ENCODE assay signal across 26 cellular contexts in genomic region chr20:59416916-59417315, GRCh38.
"Had no signal": no experiment of that assay in that cellular context is flagged by ENCODE, and none has a peak within 500 bp of the region (broad histone marks: within the 10 kb centered on the region; RNA-seq: fewer than 3 reads in every experiment).

No MANE protein-coding gene starts in this region.

- H3K27ac ChIP-seq: stomach, suprapubic skin, testis, thoracic aorta, thyroid gland, tibial artery, tibial nerve, transverse colon, upper lobe of left lung, upper lobe of right lung, uterus, vagina had no signal

- H3K36me3 ChIP-seq: stomach, suprapubic skin, thoracic aorta, thyroid gland, tibial artery, tibial nerve, transverse colon, upper lobe of left lung, upper lobe of right lung, uterus, vagina had no signal

- H3K4me1 ChIP-seq: stomach, suprapubic skin, testis, thyroid gland, transverse colon, upper lobe of left lung, upper lobe of right lung, uterus, vagina had no signal

- DNase-seq: stimulated activated CD4-positive, alpha-beta T cell treated with anti-CD3 and anti-CD28 coated beads, Interleukin-2, amount 100 ng/mL, for 48 hours; stimulated activated CD4-positive, alpha-beta T cell treated with anti-CD3 and anti-CD28 coated beads, Interleukin-4, amount 100 ng/mL, for 1 hour; stimulated activated CD4-positive, alpha-beta T cell treated with anti-CD3 and anti-CD28 coated beads, Interleukin-4, amount 100 ng/mL, for 24 hours; stimulated activated CD4-positive, alpha-beta T cell treated with anti-CD3 and anti-CD28 coated beads, Interleukin-4, amount 100 ng/mL, for 4 hours; stimulated activated CD8-positive, alpha-beta memory T cell treated with anti-CD3 and anti-CD28 coated beads, Interleukin-4, amount 100 ng/mL, for 48 hours; stimulated activated naive B cell treated with anti-CD40 and anti-IgM and Interleukin-4, amounts not matched to agents 10 μg/mL and 1 μg/mL and 100 μg/mL, for 72 hours; stimulated activated naive CD4-positive, alpha-beta T cell; stimulated activated naive CD4-positive, alpha-beta T cell treated with Interleukin-2 at 50 U/mL for 16 hours; stimulated activated naive CD8-positive, alpha-beta T cell treated with anti-CD3 and anti-CD28 coated beads, Interleukin-15, amount 100 ng/mL, for 72 hours; stimulated activated naive CD8-positive, alpha-beta T cell treated with anti-CD3 and anti-CD28 coated beads, Interleukin-15, Interleukin-2, amounts not matched to agents 100 U/mL and 50 U/mL, for 24 hours; stomach; substantia nigra; testis; thyroid gland; transverse colon; trophoblast cell; upper lobe of left lung; upper lobe of right lung; uterus had no signal

- H3K9me3 ChIP-seq: suprapubic skin, testis, thoracic aorta, thyroid gland, tibial artery, transverse colon, upper lobe of left lung, upper lobe of right lung, uterus, vagina had no signal

- H3K4me3 ChIP-seq: stomach, suprapubic skin, testis, thoracic aorta, thyroid gland, tibial artery, tibial nerve, transverse colon, upper lobe of left lung, upper lobe of right lung, uterus, vagina had no signal

- ATAC-seq: stimulated activated effector memory CD8-positive, alpha-beta T cell treated with anti-CD3 and anti-CD28 coated beads, Interleukin-12 subunit alpha, Interleukin-12 subunit beta, amount 100 ng/mL, for 72 hours; stimulated activated memory B cell treated with anti-CD40 and anti-IgM and Interleukin-4, amounts not matched to agents 10 μg/mL and 1 μg/mL and 100 μg/mL, for 72 hours; stimulated activated naive B cell treated with anti-CD40 and anti-IgM and Interleukin-4, amounts not matched to agents 10 μg/mL and 1 μg/mL and 100 μg/mL, for 72 hours; stimulated activated naive CD8-positive, alpha-beta T cell treated with anti-CD3 and anti-CD28 coated beads, Interleukin-15, amount 100 ng/mL, for 72 hours; stimulated activated naive CD8-positive, alpha-beta T cell treated with anti-CD3 and anti-CD28 coated beads, Interleukin-15, Interleukin-2, amounts not matched to agents 100 U/mL and 50 U/mL, for 24 hours; upper lobe of right lung had no signal

- H3K27me3 ChIP-seq: testis, thyroid gland, upper lobe of left lung, upper lobe of right lung, uterus, vagina had no signal
